Comparison of ENCODE assay signal across 23 cellular contexts in genomic region chr7:10106609-10107008, GRCh38.
"Had no signal": no experiment of that assay in that cellular context is flagged by ENCODE, and none has a peak within 500 bp of the region (broad histone marks: within the 10 kb centered on the region; RNA-seq: fewer than 3 reads in every experiment).

No MANE protein-coding gene starts in this region.

- H3K27ac ChIP-seq: SK-N-MC had no signal

- H3K4me3 ChIP-seq: SK-N-MC had no signal

- ATAC-seq: activated T-helper 17 cell treated with anti-CD3 and anti-CD28 coated beads, Interleukin-2, amount 50 U/mL, for 72 hours; Right ventricle myocardium inferior; T-cell had no signal

- DNase-seq: activated CD4-positive, alpha-beta memory T cell treated with anti-CD3 and anti-CD28 coated beads for 36 hours; activated CD4-positive, alpha-beta T cell treated with anti-CD3 and anti-CD28 coated beads, Interleukin-2, amount 10 ng/mL, durations not matched to agents 7 days and 5 days; activated CD4-positive, CD25-positive, alpha-beta regulatory T cell; activated CD8-positive, alpha-beta memory T cell treated with anti-CD3 and anti-CD28 coated beads for 24 hours; activated gamma-delta T cell treated with Interleukin-2 at 50 U/mL for 16 hours; activated naive CD4-positive, alpha-beta T cell treated with anti-CD3 and anti-CD28 coated beads, Interleukin-2, amount 10 ng/mL, durations not matched to agents 7 days and 5 days; activated naive CD8-positive, alpha-beta T cell treated with anti-CD3 and anti-CD28 coated beads for 36 hours; activated T-cell treated with anti-CD3 and anti-CD28 coated beads, Interleukin-2, amount 50 U/mL, for 48 hours; Karpas-422; MM.1S; NCI-H1105; NCI-H1436; NCI-H1694 treated with DMSO at 0.1 percent for 48 hours; NCI-H2029 treated with DMSO at 0.1 percent for 48 hours; NCI-H446; NCI-H524; RPMI8226; T-cell; T-helper 2 cell; T1000 had no signal
